9 cellular contexts compared by ENCODE assay signal in the genomic region with DNA sequence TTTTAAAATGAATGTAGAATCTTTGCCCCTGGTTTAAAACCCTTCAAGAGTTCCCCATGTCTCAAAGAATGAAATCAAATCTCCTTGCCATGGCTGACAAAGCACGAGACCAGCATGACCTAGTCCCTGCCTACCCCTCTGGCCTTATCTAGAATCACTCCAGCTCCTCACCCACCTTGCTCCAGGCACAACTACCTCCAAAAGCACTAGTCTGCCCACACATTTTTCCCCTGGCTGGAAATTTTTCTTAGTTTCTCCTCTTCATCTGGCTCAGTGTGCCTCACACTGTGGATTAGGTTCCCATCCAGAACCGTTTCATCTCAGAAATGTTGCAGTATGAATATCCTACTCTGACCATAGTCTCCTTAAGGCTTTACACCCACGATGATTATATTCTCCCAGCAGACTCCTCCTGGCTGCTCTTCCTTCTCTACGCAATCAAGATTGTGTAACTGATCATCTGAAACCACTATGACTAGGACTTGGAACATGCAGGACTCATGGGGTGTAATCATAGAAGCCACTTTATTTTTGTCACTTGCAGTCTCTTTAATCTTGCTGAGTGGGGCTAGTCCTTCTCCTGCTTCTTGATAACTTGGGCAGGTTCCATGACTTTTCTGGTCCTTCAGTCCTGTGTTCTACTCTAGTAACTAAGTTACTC. TPM values are rescaled to one million over a fixed set of nuclear protein-coding genes. Genes with fewer than 3 reads are reported as not detected.
DNase-seq lines count a peak whose midpoint lies in the region; ATAC-seq lines count a peak whose summit lies in the region.
"Had no signal": no experiment of that assay in that cellular context is flagged by ENCODE, and none has a peak within 500 bp of the region (broad histone marks: within the 10 kb centered on the region; RNA-seq: fewer than 3 reads in every experiment).

No MANE protein-coding gene starts in this region.

- DNase-seq in Daoy (ENCODE audit: low read depth) (peak; percentile 28), NOMO-1 (lab: John Stamatoyannopoulos, UW; ENCODE audit: unreplicated experiment in 2 of 2) (peak; percentile 28 to 66), dedifferentiated amniotic fluid mesenchymal stem cell (ENCODE audit: extremely low spot score) (peak; percentile 44), non-pigmented ciliary epithelial cell (ENCODE audit: low read depth) (peak; percentile 79), T-helper 1 cell (no peak)
- DNase-seq: stimulated activated CD4-positive, alpha-beta T cell treated with anti-CD3 and anti-CD28 coated beads, Interleukin-2, amount 100 ng/mL, for 48 hours had no signal

- ATAC-seq in HG03175 (IDR thresholded peaks at IDR 0.05; ENCODE audit: unreplicated experiment) = no peak
- ATAC-seq in HG02885 (IDR thresholded peaks at IDR 0.05; ENCODE audit: poor library complexity, unreplicated experiment) = no peak
- no peak for ATAC-seq in GM19467 (IDR thresholded peaks at IDR 0.05; ENCODE audit: unreplicated experiment)

RNA-seq across cellular contexts. Expression of gene MRS2, which starts 7.8 kb away (rescaled TPM):
- total RNA-seq in Daoy (2014; rRNA removed; shearing (Covaris generic)) = 39.1 and 46.7 TPM in 2 replicates

RNA-seq across cellular contexts. Expression of gene DCDC2, which starts 37.0 kb away (rescaled TPM):
- 0.24 and 0.51 TPM in 2 replicates for total RNA-seq in Daoy (2014; rRNA removed; shearing (Covaris generic))

Comparison
In these comparisons a context has a peak if more than half of its experiments do, and no peak if none do; other contexts are left out.
1. DNase-seq: peak in Daoy (single experiment), NOMO-1 (2 of 2), dedifferentiated amniotic fluid mesenchymal stem cell (single experiment) and non-pigmented ciliary epithelial cell (single experiment); none in T-helper 1 cell (0 of 5).